1 cellular context compared by ENCODE assay signal in genomic region chr19:4362038-4362828, GRCh38.
TF ChIP-seq lines count a peak whose summit lies in the region.

No MANE protein-coding gene starts in this region.

TF ChIP-seq in GM12878, 131 proteins besides CTCF, POLR2A, EP300 and RAD21:
- TF ChIP-seq WRNIP1 (IDR thresholded peaks at IDR 0.05; ENCODE audit: borderline replicate concordance, low read depth, low read length) (no peak), ZBTB40 (IDR thresholded peaks at IDR 0.05; ENCODE audit: borderline replicate concordance) (no peak), RB1 (IDR thresholded peaks at IDR 0.05; ENCODE audit: borderline replicate concordance) (no peak), IRF5 (IDR thresholded peaks at IDR 0.05; ENCODE audit: borderline replicate concordance) (no peak), BHLHE40 (IDR thresholded peaks at IDR 0.05; ENCODE audit: borderline replicate concordance in 1 of 2, low read depth in 2 of 2, low read length in 1 of 2) (no peak), E2F8 (IDR thresholded peaks at IDR 0.05; ENCODE audit: low read depth, partially characterized antibody) (no peak), ELK1 (IDR thresholded peaks at IDR 0.05; ENCODE audit: low read depth, low read length) (no peak), BCLAF1 (IDR thresholded peaks at IDR 0.05) (no peak), ZNF217 (IDR thresholded peaks at IDR 0.05) (no peak), ZBTB11 (CRISPR knock-in tag; IDR thresholded peaks at IDR 0.05) (no peak)
